In the genomic region with DNA sequence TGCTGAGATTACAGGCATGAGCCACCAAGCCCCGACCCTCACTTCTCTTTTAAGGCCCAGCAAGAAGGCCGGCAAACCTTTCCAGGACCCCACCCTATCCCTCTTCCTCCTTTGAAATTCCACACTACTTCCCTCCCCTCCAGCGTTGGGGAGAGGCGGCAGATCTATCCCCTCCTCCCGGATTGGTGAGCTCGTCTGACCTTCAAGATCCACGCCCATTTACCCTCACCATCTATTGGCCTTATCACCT, we compare ENCODE assay signal across 8 cellular contexts. TPM values are rescaled to one million over a fixed set of nuclear protein-coding genes. Genes with fewer than 3 reads are reported as not detected.
A peak's percentile ranks its signal among the peaks of the same experiment; 100 is the strongest.
DNase-seq lines count a peak whose midpoint lies in the region; ATAC-seq and TF ChIP-seq lines count a peak whose summit lies in the region.

No MANE protein-coding gene starts in this region.

- TF ChIP-seq RAD21 in HCT116 (IDR thresholded peaks at IDR 0.05; ENCODE audit: low read depth), result no peak

- POLR2A ChIA-PET in HCT116 (lab: Charles Lee), result interaction anchor here (0.6 to 2.5 kb wide), 16 partner anchors 10 to 1791 kb away, joined by 3 to 21 read pairs (median 4); a partner anchor contains a TSS

- no peaks in the 10 kb centered on the region for H3K9me2 ChIP-seq in HCT116 (ENCODE audit: insufficient read depth)

- H3K36me3 Mint-ChIP-seq in activated CD8-positive, alpha-beta memory T cell treated with anti-CD3 and anti-CD28 coated beads, Interleukin-2, amount 10 ng/mL, durations not matched to agents 7 days and 5 days, result peaks cover 1% of the 10 kb centered on the region
- H3K36me3 Mint-ChIP-seq in stimulated activated memory B cell treated with anti-CD40 and anti-IgM and Interleukin-4, amounts not matched to agents 10 μg/mL and 1 μg/mL and 100 μg/mL, for 72 hours, result no peaks in the 10 kb centered on the region

- no peak for ATAC-seq in HCT116
- no peak for ATAC-seq in activated CD8-positive, alpha-beta memory T cell treated with anti-CD3 and anti-CD28 coated beads, Interleukin-2, amount 10 ng/mL, durations not matched to agents 7 days and 5 days
- no peak for ATAC-seq in stimulated activated memory B cell treated with anti-CD40 and anti-IgM and Interleukin-4, amounts not matched to agents 10 μg/mL and 1 μg/mL and 100 μg/mL, for 72 hours
- no peak for ATAC-seq in HG03457 (IDR thresholded peaks at IDR 0.05; ENCODE audit: unreplicated experiment)
- ATAC-seq in omental fat pad (ENCODE audit: low FRiP score), result no peak

- no peaks in the 10 kb centered on the region for H3K9me3 Mint-ChIP-seq in activated CD8-positive, alpha-beta memory T cell treated with anti-CD3 and anti-CD28 coated beads, Interleukin-2, amount 10 ng/mL, durations not matched to agents 7 days and 5 days (ENCODE audit: low read depth)
- H3K9me3 Mint-ChIP-seq in stimulated activated memory B cell treated with anti-CD40 and anti-IgM and Interleukin-4, amounts not matched to agents 10 μg/mL and 1 μg/mL and 100 μg/mL, for 72 hours, result no peaks in the 10 kb centered on the region

- H3K4me3 ChIP-seq in HCT116 (replicated peaks in 1 of 2; ENCODE audit: low read depth in 1 of 2, low read length in 2 of 2) (peak overlapping the region; percentile 50 to 55), iPS DF 6.9 (ENCODE audit: low read length) (peak overlapping the region; percentile 28; the same call in 1 of the 2 replicates)

- H3K27ac ChIP-seq in HCT116 (ENCODE audit: low read depth, low read length) (peak overlapping the region; percentile 64), iPS DF 6.9 (ENCODE audit: low read length) (no peak overlapping the region)

- TF ChIP-seq POLR2A in HCT116 (IDR thresholded peaks at IDR 0.05; ENCODE audit: borderline replicate concordance, extremely low read depth, insufficient read depth, insufficient read length), result no peak

- H3K36me3 ChIP-seq in HCT116 (ENCODE audit: control insufficient read depth in 1 of 2, insufficient read depth in 2 of 2, low read length in 2 of 2), result no peaks in the 10 kb centered on the region
- H3K36me3 ChIP-seq in iPS DF 6.9 (ENCODE audit: control insufficient read depth, insufficient read depth, low read length), result no peaks in the 10 kb centered on the region

- peak overlapping the region; percentile 78 for H3K4me2 ChIP-seq in HCT116 (ENCODE audit: low read length)

- H3K4me1 ChIP-seq in HCT116 (ENCODE audit: control insufficient read depth in 1 of 2, insufficient read depth in 2 of 2, low read length in 2 of 2) (peaks cover 14 to 36% of the 10 kb centered on the region in 2 experiments), iPS DF 6.9 (ENCODE audit: control insufficient read depth, insufficient read depth, low read length) (peaks cover 1% of the 10 kb centered on the region)

- RAD21 ChIA-PET in HCT116 (lab: Charles Lee; ENCODE audit: low non-redundant PET in 1 of 2, low total read pairs in 2 of 2, uncharacterized antibody in 2 of 2, unreplicated experiment in 2 of 2), result no interaction called here

- H4K20me1 ChIP-seq in HCT116 (ENCODE audit: insufficient read depth), result no peaks in the 10 kb centered on the region

- no peak for DNase-seq in HCT116 (ENCODE audit: low read depth, low spot score)
- no peak for DNase-seq in activated CD8-positive, alpha-beta memory T cell treated with anti-CD3 and anti-CD28 coated beads, Interleukin-2, amount 10 ng/mL, durations not matched to agents 7 days and 5 days
- no peak for DNase-seq in iPS DF 6.9 (ENCODE audit: low read depth, low spot score)
- no peak for DNase-seq in LoVo (ENCODE audit: low spot score)
- no peak for DNase-seq in NCI-H446 treated with DMSO at 0.1 percent for 48 hours (lab: John Stamatoyannopoulos, UW)
- DNase-seq in omental fat pad (ENCODE audit: low spot score), result no peak

- intact Hi-C loops in HCT116 (cut with micrococcal nuclease), result loop anchor here (2.0 to 10.0 kb wide), 3 partner anchors 78 to 644 kb away; a partner anchor contains a TSS

- no peaks in the 10 kb centered on the region for H3K9me3 ChIP-seq in HCT116 (ENCODE audit: control insufficient read depth in 1 of 2, insufficient read depth in 1 of 2, low read depth in 1 of 2, low read length in 2 of 2)
- no peaks in the 10 kb centered on the region for H3K9me3 ChIP-seq in iPS DF 6.9 (ENCODE audit: control insufficient read depth, insufficient read depth, low read length)

- peak overlapping the region; percentile 62 for H3K9ac ChIP-seq in HCT116 (ENCODE audit: low read length)

- peak overlapping the region; percentile 97 for H3K4me3 Mint-ChIP-seq in activated CD8-positive, alpha-beta memory T cell treated with anti-CD3 and anti-CD28 coated beads, Interleukin-2, amount 10 ng/mL, durations not matched to agents 7 days and 5 days
- peak overlapping the region; percentile 89 for H3K4me3 Mint-ChIP-seq in stimulated activated memory B cell treated with anti-CD40 and anti-IgM and Interleukin-4, amounts not matched to agents 10 μg/mL and 1 μg/mL and 100 μg/mL, for 72 hours

- H3K27ac Mint-ChIP-seq in activated CD8-positive, alpha-beta memory T cell treated with anti-CD3 and anti-CD28 coated beads, Interleukin-2, amount 10 ng/mL, durations not matched to agents 7 days and 5 days, result peak overlapping the region; percentile 97
- H3K27ac Mint-ChIP-seq in stimulated activated memory B cell treated with anti-CD40 and anti-IgM and Interleukin-4, amounts not matched to agents 10 μg/mL and 1 μg/mL and 100 μg/mL, for 72 hours, result peak overlapping the region; percentile 86

- no peak overlapping the region for H2AFZ ChIP-seq in HCT116 (ENCODE audit: low read depth, low read length, poor library complexity, severe bottlenecking)

- no CpG with 5 or more reads among the region's 7 CpGs for WGBS in iPS DF 6.9 (ENCODE audit: insufficient coverage, insufficient read length)

- H3K4me1 Mint-ChIP-seq in activated CD8-positive, alpha-beta memory T cell treated with anti-CD3 and anti-CD28 coated beads, Interleukin-2, amount 10 ng/mL, durations not matched to agents 7 days and 5 days, result peaks cover 34% of the 10 kb centered on the region
- peaks cover 48% of the 10 kb centered on the region for H3K4me1 Mint-ChIP-seq in stimulated activated memory B cell treated with anti-CD40 and anti-IgM and Interleukin-4, amounts not matched to agents 10 μg/mL and 1 μg/mL and 100 μg/mL, for 72 hours

- H3K79me2 ChIP-seq in HCT116 (ENCODE audit: insufficient read depth, low read length), result peaks cover 4% of the 10 kb centered on the region; the same call in 1 of the 2 replicates

- no peak for TF ChIP-seq CTCF in HCT116 (IDR thresholded peaks at IDR 0.05 in 2 of 3, conservative IDR thresholded peaks at IDR 0.05 in 1 of 3; ENCODE audit: borderline replicate concordance in 1 of 3, insufficient read depth in 1 of 3, low read depth in 2 of 3, low read length in 2 of 3)
- TF ChIP-seq CTCF in omental fat pad (IDR thresholded peaks at IDR 0.05), result no peak

- CTCF ChIA-PET in HCT116 (lab: Charles Lee), result interaction anchor here (1.0 to 1.1 kb wide), 3 partner anchors 19 to 84 kb away, joined by 3 to 5 read pairs (median 3); a partner anchor contains a TSS
- CTCF ChIA-PET in activated CD8-positive, alpha-beta memory T cell treated with anti-CD3 and anti-CD28 coated beads, Interleukin-2, amount 10 ng/mL, durations not matched to agents 7 days and 5 days (lab: Charles Lee), result interaction anchor here (0.5 to 4.5 kb wide), 6 partner anchors 8 to 694 kb away, joined by 3 to 31 read pairs (median 4); no protein-coding TSS in a partner anchor

- no peaks in the 10 kb centered on the region for H3K27me3 Mint-ChIP-seq in activated CD8-positive, alpha-beta memory T cell treated with anti-CD3 and anti-CD28 coated beads, Interleukin-2, amount 10 ng/mL, durations not matched to agents 7 days and 5 days
- no peaks in the 10 kb centered on the region for H3K27me3 Mint-ChIP-seq in stimulated activated memory B cell treated with anti-CD40 and anti-IgM and Interleukin-4, amounts not matched to agents 10 μg/mL and 1 μg/mL and 100 μg/mL, for 72 hours

- no TSS peak for BruUV-seq in HCT116 (replicated peaks; lab: Mats Ljungman, UMichigan)

- H3K27me3 ChIP-seq in HCT116 (ENCODE audit: insufficient read depth, low read length) (no peaks in the 10 kb centered on the region), iPS DF 6.9 (ENCODE audit: control insufficient read depth, insufficient read depth, low read length) (no peaks in the 10 kb centered on the region)

TF ChIP-seq in HCT116, 20 proteins besides CTCF, POLR2A, EP300 and RAD21 (continues in another document):
- TF ChIP-seq FOSL1 (IDR thresholded peaks at IDR 0.05; ENCODE audit: low read depth), result no peak
- no peak for TF ChIP-seq EZH2 (IDR thresholded peaks at IDR 0.05)
- no peak for TF ChIP-seq SIN3A (IDR thresholded peaks at IDR 0.05; ENCODE audit: low read depth)
- peak; percentile 63 for TF ChIP-seq POLR2AphosphoS5 (IDR thresholded peaks at IDR 0.05; ENCODE audit: low read depth, low read length)
- peak; percentile 4 for TF ChIP-seq YY1 (IDR thresholded peaks at IDR 0.05; ENCODE audit: extremely low read depth, insufficient replicate concordance, low read depth, low read length)
- peak; percentile 92 for TF ChIP-seq TCF7L2 (IDR thresholded peaks at IDR 0.05; ENCODE audit: borderline replicate concordance, extremely low read depth, insufficient read depth, insufficient read length)
- no peak for TF ChIP-seq ZNF274 (IDR thresholded peaks at IDR 0.05; ENCODE audit: low read depth, low read length)

RNA-seq across cellular contexts. Expression of a gene that starts 4.5 kb away (rescaled TPM):
- total RNA-seq in HCT116 (2021; ENCODE audit: unreplicated experiment) (27.8 TPM), omental fat pad (10 to 100 TPM in 2 of 4 donors, 1 to 10 TPM in 2; 5.1 to 28.1 (median 11.9) TPM)
- 23.1 and 24.8 TPM in 2 replicates for polyA plus RNA-seq in HCT116 (2012)
- 10 to 100 TPM; 21.1 to 24.7 TPM for total RNA-seq in activated CD8-positive, alpha-beta memory T cell treated with anti-CD3 and anti-CD28 coated beads, Interleukin-2, amount 10 ng/mL, durations not matched to agents 7 days and 5 days

RNA-seq across cellular contexts. Expression of a gene that starts 9.3 kb away (rescaled TPM):
- total RNA-seq in HCT116 (2021; ENCODE audit: unreplicated experiment) (1.2 TPM), omental fat pad (1 to 10 TPM in 3 of 4 donors, under 1 TPM in 1; 0.46 to 3.3 (median 2.2) TPM)
- polyA plus RNA-seq in HCT116 (2012), result 0.99 and 1.1 TPM in 2 replicates
- total RNA-seq in activated CD8-positive, alpha-beta memory T cell treated with anti-CD3 and anti-CD28 coated beads, Interleukin-2, amount 10 ng/mL, durations not matched to agents 7 days and 5 days, result 1 to 10 TPM; 1.9 to 3.9 TPM

RNA-seq across cellular contexts. Expression of a gene that starts 19.0 kb away (rescaled TPM):
- total RNA-seq in HCT116 (2021; ENCODE audit: unreplicated experiment) (207 TPM), omental fat pad (10 to 100 TPM; 26.3 to 48.0 (median 38.3) TPM)
- polyA plus RNA-seq in HCT116 (2012), result 358 and 400 TPM in 2 replicates
- 10 to 100 TPM; 21.9 to 44.7 TPM for total RNA-seq in activated CD8-positive, alpha-beta memory T cell treated with anti-CD3 and anti-CD28 coated beads, Interleukin-2, amount 10 ng/mL, durations not matched to agents 7 days and 5 days

RNA-seq across cellular contexts. Expression of a gene that starts 28.1 kb away (rescaled TPM):
- total RNA-seq in HCT116 (2021; ENCODE audit: unreplicated experiment) (2.6 TPM), omental fat pad (1 to 10 TPM; 1.1 to 7.3 (median 3.3) TPM)
- polyA plus RNA-seq in HCT116 (2012), result 0.62 and 1.1 TPM in 2 replicates
- 1 to 10 TPM; 1.1 to 2.0 TPM for total RNA-seq in activated CD8-positive, alpha-beta memory T cell treated with anti-CD3 and anti-CD28 coated beads, Interleukin-2, amount 10 ng/mL, durations not matched to agents 7 days and 5 days

RNA-seq across cellular contexts. Expression of a gene that starts 42.4 kb away (rescaled TPM):
- not detected for total RNA-seq in HCT116 (2021; ENCODE audit: unreplicated experiment)
- polyA plus RNA-seq in HCT116 (2012), result not detected in 2 replicates
- 1 to 10 TPM in 1 of 2 experiments, under 1 TPM in 1; 0.19 to 1.3 TPM for total RNA-seq in activated CD8-positive, alpha-beta memory T cell treated with anti-CD3 and anti-CD28 coated beads, Interleukin-2, amount 10 ng/mL, durations not matched to agents 7 days and 5 days
- total RNA-seq in omental fat pad, result under 1 TPM; 0.19 to 0.60 (median 0.34) TPM
